Comparison of ENCODE assay signal across 14 cellular contexts in genomic region chr9:68318209-68318608, GRCh38. TPM values are rescaled to one million over a fixed set of nuclear protein-coding genes. Genes with fewer than 3 reads are reported as not detected.
"Had no signal": no experiment of that assay in that cellular context is flagged by ENCODE, and none has a peak within 500 bp of the region (broad histone marks: within the 10 kb centered on the region; RNA-seq: fewer than 3 reads in every experiment).

No MANE protein-coding gene starts in this region.

RNA-seq across cellular contexts. Expression of gene FOXD4L3, which starts 15.5 kb away (rescaled TPM):
- total RNA-seq: dermis blood vessel endothelial cell, esophagus mucosa, gastrocnemius medialis, glomerular endothelial cell, left ventricle myocardium superior, mesenteric fat pad, myocyte, natural killer cell, neural crest cell, posterior vena cava, transverse colon, urinary bladder had no signal
- polyA plus RNA-seq: keratinocyte, smooth muscle cell, urinary bladder had no signal
